ENCODE assay signal across 8 cellular contexts in the genomic region with DNA sequence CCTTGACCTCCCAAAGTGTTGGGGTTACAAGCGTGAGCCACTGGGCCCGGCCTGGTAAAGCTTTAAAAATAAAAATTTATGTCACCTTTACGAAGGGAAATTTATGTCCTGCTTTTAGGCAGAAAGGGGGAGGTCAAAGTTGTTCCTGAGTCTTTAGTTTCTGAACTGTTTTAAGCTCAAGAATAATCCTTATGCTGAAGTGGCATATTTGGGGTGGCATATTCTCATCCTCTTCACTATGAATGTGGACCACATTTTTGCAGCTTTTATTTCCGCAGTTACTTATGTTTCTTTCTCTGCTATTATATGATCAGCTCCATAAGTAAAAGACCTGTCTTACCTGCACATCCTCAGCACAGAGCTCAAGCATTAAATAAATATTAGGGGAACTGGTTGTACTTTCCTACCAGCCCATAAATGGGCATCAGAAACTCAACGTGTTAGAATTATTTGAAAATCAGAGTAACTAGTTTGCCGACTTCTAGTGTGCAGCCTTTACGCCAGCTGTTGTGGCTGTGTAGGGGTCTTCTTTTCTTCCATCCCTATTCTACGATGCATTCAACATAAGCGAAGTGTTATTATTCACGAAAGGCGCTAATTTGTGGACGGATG. TPM values are rescaled to one million over a fixed set of nuclear protein-coding genes. Genes with fewer than 3 reads are reported as not detected.
DNase-seq lines count a peak whose midpoint lies in the region; ATAC-seq and TF ChIP-seq lines count a peak whose summit lies in the region.

No MANE protein-coding gene starts in this region.

- H3F3A ChIP-seq in GM23248 (ENCODE audit: insufficient read depth) = peaks cover 15% of the 10 kb centered on the region; the same call in 1 of the 2 replicates

- DNase-seq in GM23248 (peak; percentile 2), right cardiac atrium (no peak), NCI-H1436 (lab: John Stamatoyannopoulos, UW) (no peak), AML-193 (lab: John Stamatoyannopoulos, UW) (no peak)
- DNase-seq in stimulated activated CD4-positive, alpha-beta T cell treated with anti-CD3 and anti-CD28 coated beads, Interleukin-15, amount 100 ng/mL, for 24 hours = no peak
- no peak for DNase-seq in stimulated activated CD8-positive, alpha-beta memory T cell treated with anti-CD3 and anti-CD28 coated beads, Interleukin-4, amount 100 ng/mL, for 48 hours

- peak overlapping the region; percentile 77 for H3K4me2 ChIP-seq in GM23248 (ENCODE audit: unreplicated experiment)

- H3K79me2 ChIP-seq in GM23248 (ENCODE audit: insufficient read depth) = no peaks in the 10 kb centered on the region

- intact Hi-C loops in right cardiac atrium (cut with DNase I) = no loop called here

- H3K4me1 ChIP-seq in GM23248 (ENCODE audit: insufficient read depth) (peaks cover 12% of the 10 kb centered on the region; the same call in 1 of the 2 replicates), right cardiac atrium (ENCODE audit: control insufficient read depth, insufficient read depth, low read length) (no peaks in the 10 kb centered on the region), skeletal muscle tissue (ENCODE audit: control insufficient read depth in 3 of 3, insufficient read depth in 3 of 3, low read length in 3 of 3) (peaks cover 0 to 7% (median 7%) of the 10 kb centered on the region in 3 donors)

- ATAC-seq in right cardiac atrium = no peak

- in situ Hi-C loops in GM23248 (cut with MboI) = no loop called here

- no peaks in the 10 kb centered on the region for H3K9me3 ChIP-seq in GM23248 (ENCODE audit: low read depth)
- H3K9me3 ChIP-seq in right cardiac atrium (ENCODE audit: control insufficient read depth, low read length) = no peaks in the 10 kb centered on the region
- no peaks in the 10 kb centered on the region for H3K9me3 ChIP-seq in skeletal muscle tissue (ENCODE audit: control insufficient read depth in 3 of 3, low read length in 3 of 3)

- H3K4me3 ChIP-seq in GM23248 = peak overlapping the region; percentile 96
- H3K4me3 ChIP-seq in right cardiac atrium (ENCODE audit: low read length) = peak overlapping the region; percentile 79
- H3K4me3 ChIP-seq in skeletal muscle tissue (ENCODE audit: low read length in 3 of 3) = peak overlapping the region in 1 of 3 donors; percentile 79

- no peaks in the 10 kb centered on the region for H4K20me1 ChIP-seq in GM23248 (ENCODE audit: insufficient read depth)

- H2AFZ ChIP-seq in GM23248 = peak overlapping the region; percentile 91

- peak overlapping the region; percentile 87 for H3K9ac ChIP-seq in GM23248
- peak overlapping the region in 2 of 3 donors; percentile 79 to 82 for H3K9ac ChIP-seq in skeletal muscle tissue (ENCODE audit: low read depth in 1 of 3, low read length in 3 of 3)

- H3K36me3 ChIP-seq in GM23248 (ENCODE audit: low read depth) (no peaks in the 10 kb centered on the region), skeletal muscle tissue (ENCODE audit: control insufficient read depth in 3 of 3, insufficient read depth in 3 of 3, low read length in 3 of 3) (no peaks in the 10 kb centered on the region)

- WGBS in GM23248 (ENCODE audit: low coverage in 1 of 2, low lambda C conversion rate in 2 of 2, missing lambda C conversion rate in 2 of 2), 2 experiments = 60 to 63% methylated on average over 12 of the region's 12 CpGs
- 91% methylated on average over 12 of the region's 12 CpGs for WGBS in right cardiac atrium

- H3K27me3 ChIP-seq in GM23248 (replicated peaks; ENCODE audit: insufficient read depth) (no peaks in the 10 kb centered on the region), right cardiac atrium (ENCODE audit: control insufficient read depth, insufficient read depth) (no peaks in the 10 kb centered on the region), skeletal muscle tissue (ENCODE audit: control insufficient read depth in 3 of 3, insufficient read depth in 3 of 3, low read length in 3 of 3) (no peaks in the 10 kb centered on the region)

- no peaks in the 10 kb centered on the region for H3K9me2 ChIP-seq in GM23248 (ENCODE audit: insufficient read depth)

- H3K27ac ChIP-seq in GM23248 (peak overlapping the region; percentile 73), VCaP (peak overlapping the region; percentile 88), right cardiac atrium (ENCODE audit: low read length) (no peak overlapping the region), skeletal muscle tissue (ENCODE audit: low read depth, low read length) (no peak overlapping the region)

- TF ChIP-seq CTCF in VCaP (conservative IDR thresholded peaks at IDR 0.05) = no peak

RNA-seq across cellular contexts. Expression of a gene that starts 0.9 kb away (rescaled TPM):
- total RNA-seq in GM23248 (2014; rRNA removed; shearing (Covaris generic)) = 8.2 and 11.5 TPM in 2 replicates
- polyA plus RNA-seq in GM23248 (2016; fragmentation: Nextera tagmentation; extraction: Ambion mirVana) = 3.2 and 3.4 TPM in 2 replicates
- total RNA-seq in right cardiac atrium = 10 to 100 TPM; 14.1 to 16.2 (median 14.7) TPM
- polyA plus RNA-seq in right cardiac atrium = 9.3 TPM
- total RNA-seq in skeletal muscle tissue = 43.3 TPM

Comparison
In these comparisons a context has a peak if more than half of its experiments do, and no peak if none do; other contexts are left out.
1. H3K27ac ChIP-seq: peak in GM23248 (single experiment) and VCaP (single experiment); none in right cardiac atrium (single experiment) and skeletal muscle tissue (single experiment).